ENCODE assay signal across 23 cellular contexts in genomic region chr13:77105051-77105450, GRCh38.
"Had no signal": no experiment of that assay in that cellular context is flagged by ENCODE, and none has a peak within 500 bp of the region (broad histone marks: within the 10 kb centered on the region; RNA-seq: fewer than 3 reads in every experiment).

No MANE protein-coding gene starts in this region.

- H3K27me3 Mint-ChIP-seq: dendritic cell treated with granulocyte-macrophage colony-stimulating factor and Interleukin-4, amounts not matched to agents 40 ng/mL and 50 ng/mL, for 4 days; effector memory CD8-positive, alpha-beta T cell; memory B cell had no signal

- H3K9me3 ChIP-seq: colonic mucosa, gastrocnemius medialis, lower lobe of right lung had no signal

- H3K36me3 ChIP-seq: colonic mucosa, gastrocnemius medialis had no signal

- H3K4me1 ChIP-seq: colonic mucosa, esophagus squamous epithelium, gastrocnemius medialis, heart right ventricle, left lung, lower lobe of right lung had no signal

- H3K4me3 Mint-ChIP-seq: dendritic cell treated with granulocyte-macrophage colony-stimulating factor and Interleukin-4, amounts not matched to agents 40 ng/mL and 50 ng/mL, for 4 days; effector memory CD8-positive, alpha-beta T cell; endodermal cell; memory B cell had no signal

- ATAC-seq: effector memory CD8-positive, alpha-beta T cell; esophagus mucosa; gastrocnemius medialis; heart right ventricle; left cardiac atrium; left lung; left ventricle myocardium superior; lower lobe of right lung had no signal

- H3K27me3 ChIP-seq: colonic mucosa, esophagus squamous epithelium, gastrocnemius medialis, heart right ventricle, left lung had no signal

- H3K4me3 ChIP-seq: colonic mucosa, esophagus squamous epithelium, gastrocnemius medialis, heart right ventricle, left lung, lower lobe of right lung had no signal

- DNase-seq: colonic mucosa; cortex of kidney; effector CD8-positive, alpha-beta T cell; effector memory CD8-positive, alpha-beta T cell; endodermal cell; erythroblast; esophagus squamous epithelium; foreskin fibroblast; foreskin melanocyte; gastrocnemius medialis; glutamatergic neuron; head of caudate nucleus; heart right ventricle; hippocampal formation; left cardiac atrium; left lung; left ventricle myocardium superior; lower lobe of right lung; midbrain had no signal

- H3K27ac ChIP-seq: colonic mucosa, epithelial cell of prostate, esophagus squamous epithelium, gastrocnemius medialis, heart right ventricle, left lung, lower lobe of right lung had no signal

- H3K4me1 Mint-ChIP-seq: memory B cell had no signal

- H3K27ac Mint-ChIP-seq: dendritic cell treated with granulocyte-macrophage colony-stimulating factor and Interleukin-4, amounts not matched to agents 40 ng/mL and 50 ng/mL, for 4 days; endodermal cell; memory B cell had no signal

- H3K9me3 Mint-ChIP-seq: effector memory CD8-positive, alpha-beta T cell; memory B cell had no signal
